20 cellular contexts compared by ENCODE assay signal in genomic region chr11:2402890-2403645, GRCh38. TPM values are rescaled to one million over a fixed set of nuclear protein-coding genes. Genes with fewer than 3 reads are reported as not detected.
DNase-seq lines count a peak whose midpoint lies in the region; ATAC-seq and TF ChIP-seq lines count a peak whose summit lies in the region.
"Had no signal": no experiment of that assay in that cellular context is flagged by ENCODE, and none has a peak within 500 bp of the region (broad histone marks: within the 10 kb centered on the region; RNA-seq: fewer than 3 reads in every experiment).

No MANE protein-coding gene starts in this region.

- no peaks in the 10 kb centered on the region for H3K27me3 ChIP-seq in A673 (replicated peaks; ENCODE audit: insufficient read depth, low read depth, low read length, poor library complexity)
- H3K27me3 ChIP-seq in CD4-positive, alpha-beta T cell (ENCODE audit: control insufficient read depth, insufficient read depth, low read length) = no peaks in the 10 kb centered on the region
- no peaks in the 10 kb centered on the region for H3K27me3 ChIP-seq in SJCRH30
- H3K27me3 ChIP-seq: left lung had no signal

- DNase-seq in A673 (ENCODE audit: low spot score) (no peak), memory B cell (ENCODE audit: low spot score in 2 of 2) (no peak), GM13977 (ENCODE audit: low spot score) (no peak), SIG-M5 treated with dmso at 0.1 percent for 504 hours (lab: John Stamatoyannopoulos, UW; ENCODE audit: unreplicated experiment) (no peak), SJCRH30 (no peak)
- no peak for DNase-seq in CD4-positive, alpha-beta T cell
- DNase-seq in activated CD8-positive, alpha-beta T cell treated with anti-CD3 and anti-CD28 coated beads for 36 hours = no peak
- DNase-seq: HCEC 1CT; KG1; left lung; NCI-H2081; NCI-H524 treated with DMSO at 0.1 percent for 48 hours; posterior cingulate gyrus; stimulated activated CD4-positive, alpha-beta T cell treated with anti-CD3 and anti-CD28 coated beads, Interleukin-4, amount 100 ng/mL, for 24 hours; WERI-Rb-1 had no signal

- H3K36me3 Mint-ChIP-seq in CD4-positive, alpha-beta T cell (ENCODE audit: low read depth) = peaks cover 27% of the 10 kb centered on the region
- peaks cover 2% of the 10 kb centered on the region for H3K36me3 Mint-ChIP-seq in activated CD8-positive, alpha-beta T cell treated with anti-CD3 and anti-CD28 coated beads for 36 hours (ENCODE audit: low read depth)
- peaks cover 5% of the 10 kb centered on the region for H3K36me3 Mint-ChIP-seq in memory B cell

- CTCF ChIA-PET in A673 (lab: Charles Lee) = no interaction called here
- CTCF ChIA-PET in CD4-positive, alpha-beta T cell (lab: Charles Lee) = no interaction called here
- CTCF ChIA-PET in activated CD8-positive, alpha-beta T cell treated with anti-CD3 and anti-CD28 coated beads for 36 hours (lab: Charles Lee) = interaction anchor here (5.1 to 7.4 kb wide), 2 partner anchors 17 to 98 kb away, joined by 38 to 62 read pairs; no protein-coding TSS in a partner anchor

- H3K27ac ChIP-seq in A673 (ENCODE audit: low read depth, low read length, poor library complexity, severe bottlenecking) = no peak overlapping the region
- H3K27ac ChIP-seq in CD4-positive, alpha-beta T cell (ENCODE audit: low read depth, low read length) = no peak overlapping the region
- no peak overlapping the region for H3K27ac ChIP-seq in SJCRH30
- H3K27ac ChIP-seq: left lung, WERI-Rb-1 had no signal

- no peaks in the 10 kb centered on the region for H3K27me3 Mint-ChIP-seq in CD4-positive, alpha-beta T cell
- no peaks in the 10 kb centered on the region for H3K27me3 Mint-ChIP-seq in activated CD8-positive, alpha-beta T cell treated with anti-CD3 and anti-CD28 coated beads for 36 hours
- no peaks in the 10 kb centered on the region for H3K27me3 Mint-ChIP-seq in memory B cell

- TF ChIP-seq CTCF in A673 (conservative IDR thresholded peaks at IDR 0.05; ENCODE audit: low read depth, low read length) (no peak), GM13977 (IDR thresholded peaks at IDR 0.05; ENCODE audit: extremely low read depth, insufficient read depth, missing control alignments) (no peak)
- TF ChIP-seq CTCF in CD4-positive, alpha-beta T cell (IDR thresholded peaks at IDR 0.05) = no peak
- TF ChIP-seq CTCF in activated CD8-positive, alpha-beta T cell treated with anti-CD3 and anti-CD28 coated beads for 36 hours (IDR thresholded peaks at IDR 0.05) = no peak

- intact Hi-C loops in A673 (cut with micrococcal nuclease; ENCODE audit: unreplicated experiment) = no loop called here
- intact Hi-C loops in CD4-positive, alpha-beta T cell (cut with DNase I, micrococcal nuclease) = loop anchor here in 1 of 2 experiments (5.0 to 10.0 kb wide), 4 partner anchors 101 to 979 kb away; partner anchors contain the start of genes C11orf21, CARS1, CTSD and TSPAN32
- intact Hi-C loops in activated CD8-positive, alpha-beta T cell treated with anti-CD3 and anti-CD28 coated beads for 36 hours (cut with micrococcal nuclease) = loop anchor here (5.0 kb wide), 1 partner anchor 96 kb away; no protein-coding TSS in a partner anchor

- no peak overlapping the region for H3K27ac Mint-ChIP-seq in CD4-positive, alpha-beta T cell
- no peak overlapping the region for H3K27ac Mint-ChIP-seq in activated CD8-positive, alpha-beta T cell treated with anti-CD3 and anti-CD28 coated beads for 36 hours
- no peak overlapping the region for H3K27ac Mint-ChIP-seq in memory B cell

- in situ Hi-C loops in GM13977 (cut with MboI; ENCODE audit: low pct_unique_long_range_greater_than_20kb, low sequenced_read_pairs, unreplicated experiment) = loop anchor here (25.0 kb wide), 1 partner anchor 216 kb away; no protein-coding TSS in a partner anchor

- H3K4me3 Mint-ChIP-seq in CD4-positive, alpha-beta T cell = peak overlapping the region; percentile 98
- peak overlapping the region; percentile 84 for H3K4me3 Mint-ChIP-seq in activated CD8-positive, alpha-beta T cell treated with anti-CD3 and anti-CD28 coated beads for 36 hours
- H3K4me3 Mint-ChIP-seq in memory B cell = peak overlapping the region; percentile 21

- H3K36me3 ChIP-seq in A673 (ENCODE audit: insufficient read depth, low read length, poor library complexity, severe bottlenecking) (no peaks in the 10 kb centered on the region), SJCRH30 (peaks cover 8% of the 10 kb centered on the region)

- peaks cover 8% of the 10 kb centered on the region for H3K4me1 ChIP-seq in A673 (ENCODE audit: insufficient read depth, low read length, poor library complexity, severe bottlenecking)
- H3K4me1 ChIP-seq in SJCRH30 = peaks cover 3% of the 10 kb centered on the region; the same call in 1 of the 2 replicates

- ATAC-seq in CD4-positive, alpha-beta T cell (ENCODE audit: poor library complexity) = no peak
- no peak for ATAC-seq in activated CD8-positive, alpha-beta T cell treated with anti-CD3 and anti-CD28 coated beads for 36 hours
- no peak for ATAC-seq in memory B cell (ENCODE audit: low read depth)
- ATAC-seq: esophagus mucosa, left lung had no signal

- BruUV-seq in A673 (replicated peaks; lab: Mats Ljungman, UMichigan) = TSS peak; percentile 14

- H3K4me1 Mint-ChIP-seq in CD4-positive, alpha-beta T cell (ENCODE audit: low read depth) = peaks cover 17% of the 10 kb centered on the region
- peaks cover 12% of the 10 kb centered on the region for H3K4me1 Mint-ChIP-seq in activated CD8-positive, alpha-beta T cell treated with anti-CD3 and anti-CD28 coated beads for 36 hours (ENCODE audit: low read depth)
- peaks cover 11% of the 10 kb centered on the region for H3K4me1 Mint-ChIP-seq in memory B cell

- POLR2A ChIA-PET in A673 (lab: Charles Lee; ENCODE audit: low non-redundant PET) = no interaction called here
- POLR2A ChIA-PET in CD4-positive, alpha-beta T cell (lab: Charles Lee) = interaction anchor here (3.3 kb wide), 1 partner anchor 26 kb away, joined by 38 read pairs; the partner anchor contains the start of gene CD81
- POLR2A ChIA-PET in activated CD8-positive, alpha-beta T cell treated with anti-CD3 and anti-CD28 coated beads for 36 hours (lab: Charles Lee) = interaction anchor here (0.7 kb wide), 1 partner anchor 18 kb away, joined by 3 read pairs; no protein-coding TSS in a partner anchor

- no peaks in the 10 kb centered on the region for H3K9me3 Mint-ChIP-seq in CD4-positive, alpha-beta T cell
- H3K9me3 Mint-ChIP-seq in activated CD8-positive, alpha-beta T cell treated with anti-CD3 and anti-CD28 coated beads for 36 hours = no peaks in the 10 kb centered on the region
- no peaks in the 10 kb centered on the region for H3K9me3 Mint-ChIP-seq in memory B cell

- H3K9me3 ChIP-seq in A673 (ENCODE audit: low read depth, low read length, poor library complexity, severe bottlenecking) (no peaks in the 10 kb centered on the region), SJCRH30 (replicated peaks) (no peaks in the 10 kb centered on the region)
- H3K9me3 ChIP-seq in CD4-positive, alpha-beta T cell (ENCODE audit: control insufficient read depth, low read length) = no peaks in the 10 kb centered on the region
- H3K9me3 ChIP-seq: left lung had no signal

- no peak overlapping the region for H3K4me3 ChIP-seq in A673 (ENCODE audit: low read depth, low read length, poor library complexity, severe bottlenecking)
- no peak overlapping the region for H3K4me3 ChIP-seq in SJCRH30
- H3K4me3 ChIP-seq: left lung, skin epidermis had no signal

RNA-seq across cellular contexts. Expression of gene TSSC4, which starts 2.5 kb away (rescaled TPM):
- 41.3 and 46.8 TPM in 2 replicates for total RNA-seq in A673 (2021)
- 10 to 100 TPM; 47.5 to 50.0 TPM for total RNA-seq in CD4-positive, alpha-beta T cell
- 10 to 100 TPM; 36.2 to 38.9 TPM for total RNA-seq in activated CD8-positive, alpha-beta T cell treated with anti-CD3 and anti-CD28 coated beads for 36 hours
- 26.7 and 31.1 TPM in 2 replicates for total RNA-seq in SJCRH30 (2014; rRNA removed; shearing (Covaris generic))

RNA-seq across cellular contexts. Expression of gene CD81, which starts 26.0 kb away (rescaled TPM):
- 183 and 194 TPM in 2 replicates for total RNA-seq in A673 (2021)
- 100 to 1,000 TPM; 181 to 183 TPM for total RNA-seq in CD4-positive, alpha-beta T cell
- total RNA-seq in activated CD8-positive, alpha-beta T cell treated with anti-CD3 and anti-CD28 coated beads for 36 hours = 100 to 1,000 TPM; 133 to 138 TPM
- 95.3 and 97.7 TPM in 2 replicates for total RNA-seq in SJCRH30 (2014; rRNA removed; shearing (Covaris generic))

RNA-seq across cellular contexts. Expression of gene TRPM5, which starts 41.2 kb away (rescaled TPM):
- not detected in 2 replicates for total RNA-seq in A673 (2021)
- 1 to 10 TPM in 1 of 2 experiments, under 1 TPM in 1; 0.91 to 1.3 TPM for total RNA-seq in CD4-positive, alpha-beta T cell
- total RNA-seq in activated CD8-positive, alpha-beta T cell treated with anti-CD3 and anti-CD28 coated beads for 36 hours = not detected
- total RNA-seq in SJCRH30 (2014; rRNA removed; shearing (Covaris generic)) = not detected in 2 replicates
- total RNA-seq: dermis microvascular lymphatic vessel endothelial cell, esophagus mucosa, G401, left lung, subcutaneous adipose tissue had no signal

RNA-seq across cellular contexts. Expression of gene KCNQ1, which starts 41.7 kb away (rescaled TPM):
- total RNA-seq in A673 (2021) = not detected in 2 replicates
- total RNA-seq in CD4-positive, alpha-beta T cell = 10 to 100 TPM; 31.3 to 33.1 TPM
- 1 to 10 TPM; 8.7 to 9.5 TPM for total RNA-seq in activated CD8-positive, alpha-beta T cell treated with anti-CD3 and anti-CD28 coated beads for 36 hours
- not detected in 2 replicates for total RNA-seq in SJCRH30 (2014; rRNA removed; shearing (Covaris generic))

Comparison
In these comparisons a context has a peak if more than half of its experiments do, and no peak if none do; other contexts are left out.
1. H3K4me3 Mint-ChIP-seq: peak in every context shown above with its lines; median percentile 98 in CD4-positive, alpha-beta T cell; 84 in activated CD8-positive, alpha-beta T cell treated with anti-CD3 and anti-CD28 coated beads for 36 hours; 21 in memory B cell.